Comparison of ENCODE assay signal across 1 cellular context in the genomic region with DNA sequence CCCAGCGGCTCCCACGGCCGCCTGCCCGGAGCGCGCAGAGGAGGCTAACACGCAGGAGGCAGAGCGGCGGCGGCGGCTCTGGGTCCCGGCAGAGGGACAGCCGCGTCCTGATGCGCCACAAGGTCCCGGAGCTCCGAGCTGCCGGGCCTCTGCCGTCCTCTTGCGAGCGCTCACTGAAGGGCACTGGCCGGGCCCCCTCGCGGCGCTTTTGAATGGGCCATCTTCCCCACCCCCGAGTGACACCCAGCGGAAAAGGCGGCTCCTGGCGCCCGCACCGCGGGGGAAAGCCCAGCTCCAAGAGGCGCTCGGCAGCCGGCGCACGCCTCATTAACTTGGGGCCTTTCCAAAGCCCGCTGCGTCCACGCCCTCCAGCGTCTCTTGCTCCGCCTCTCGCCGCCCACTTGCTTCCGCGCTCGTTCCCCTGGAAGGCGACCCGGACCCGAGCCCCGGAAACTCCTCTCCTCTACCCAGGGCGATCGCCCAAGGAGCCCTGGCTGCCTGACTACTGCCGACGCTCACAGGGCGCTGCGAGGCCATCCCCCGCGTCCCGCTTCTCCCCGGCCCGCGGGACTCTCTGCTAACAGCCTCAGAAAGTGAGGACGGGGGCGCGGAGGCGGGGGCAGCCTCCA.
TF ChIP-seq lines count a peak whose summit lies in the region.

Gene PHLDA1 (minus strand): TSS at position 363 of the 629 bp plus-strand sequence.

TF ChIP-seq in HEK293, 187 proteins besides CTCF, POLR2A, EP300 and RAD21 (continued from another document and continues in another):
- TF ChIP-seq, protein P1, sequence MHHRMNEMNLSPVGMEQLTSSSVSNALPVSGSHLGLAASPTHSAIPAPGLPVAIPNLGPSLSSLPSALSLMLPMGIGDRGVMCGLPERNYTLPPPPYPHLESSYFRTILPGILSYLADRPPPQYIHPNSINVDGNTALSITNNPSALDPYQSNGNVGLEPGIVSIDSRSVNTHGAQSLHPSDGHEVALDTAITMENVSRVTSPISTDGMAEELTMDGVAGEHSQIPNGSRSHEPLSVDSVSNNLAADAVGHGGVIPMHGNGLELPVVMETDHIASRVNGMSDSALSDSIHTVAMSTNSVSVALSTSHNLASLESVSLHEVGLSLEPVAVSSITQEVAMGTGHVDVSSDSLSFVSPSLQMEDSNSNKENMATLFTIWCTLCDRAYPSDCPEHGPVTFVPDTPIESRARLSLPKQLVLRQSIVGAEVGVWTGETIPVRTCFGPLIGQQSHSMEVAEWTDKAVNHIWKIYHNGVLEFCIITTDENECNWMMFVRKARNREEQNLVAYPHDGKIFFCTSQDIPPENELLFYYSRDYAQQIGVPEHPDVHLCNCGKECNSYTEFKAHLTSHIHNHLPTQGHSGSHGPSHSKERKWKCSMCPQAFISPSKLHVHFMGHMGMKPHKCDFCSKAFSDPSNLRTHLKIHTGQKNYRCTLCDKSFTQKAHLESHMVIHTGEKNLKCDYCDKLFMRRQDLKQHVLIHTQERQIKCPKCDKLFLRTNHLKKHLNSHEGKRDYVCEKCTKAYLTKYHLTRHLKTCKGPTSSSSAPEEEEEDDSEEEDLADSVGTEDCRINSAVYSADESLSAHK (tag by site-specific recombination; IDR thresholded peaks at IDR 0.05) = peak; percentile 67; the same call in 1 of the 2 replicates
- TF ChIP-seq ZNF324 (tag by site-specific recombination; IDR thresholded peaks at IDR 0.05) (no peak), YY1 (tag by site-specific recombination; IDR thresholded peaks at IDR 0.05) (0 out of 2 replicates have a peak, but pooled peaks have one; percentile 17), MEIS1 (CRISPR knock-in tag; IDR thresholded peaks at IDR 0.05; ENCODE audit: borderline replicate concordance) (0 out of 2 replicates have a peak, but pooled peaks have one; percentile 9), KLF7 (tag by site-specific recombination; IDR thresholded peaks at IDR 0.05; ENCODE audit: borderline replicate concordance) (0 out of 2 replicates have a peak, but pooled peaks have one; percentile 43), ZNF621 (tag by site-specific recombination; IDR thresholded peaks at IDR 0.05) (no peak), ZNF560 (tag by site-specific recombination; IDR thresholded peaks at IDR 0.05; ENCODE audit: borderline replicate concordance) (no peak), ZNF658 (tag by site-specific recombination; IDR thresholded peaks at IDR 0.05) (no peak), ZNF138 (tag by site-specific recombination; IDR thresholded peaks at IDR 0.05; ENCODE audit: borderline replicate concordance) (no peak), OSR2 (tag by site-specific recombination; IDR thresholded peaks at IDR 0.05) (peak; percentile 69; the same call in 1 of the 2 replicates), ZNF302 (tag by site-specific recombination; IDR thresholded peaks at IDR 0.05; ENCODE audit: low read depth) (no peak), ZNF248 (tag by site-specific recombination; IDR thresholded peaks at IDR 0.05) (no peak), ZNF19 (tag by site-specific recombination; IDR thresholded peaks at IDR 0.05; ENCODE audit: low read depth) (no peak), ZNF223 (tag by site-specific recombination; IDR thresholded peaks at IDR 0.05) (no peak), HOXD13 (CRISPR knock-in tag; IDR thresholded peaks at IDR 0.05; ENCODE audit: borderline replicate concordance) (no peak), GLIS2 (tag by site-specific recombination; IDR thresholded peaks at IDR 0.05) (peak; percentile 89), ZNF549 (tag by site-specific recombination; IDR thresholded peaks at IDR 0.05) (0 out of 2 replicates have a peak, but pooled peaks have one; percentile 10), ZNF76 (tag by site-specific recombination; IDR thresholded peaks at IDR 0.05; ENCODE audit: borderline replicate concordance, low read depth) (no peak), TSHZ1 (tag by site-specific recombination; IDR thresholded peaks at IDR 0.05; ENCODE audit: borderline replicate concordance) (no peak), ZNF239 (tag by site-specific recombination; IDR thresholded peaks at IDR 0.05) (no peak), ZFHX2 (tag by site-specific recombination; conservative IDR thresholded peaks at IDR 0.05) (peak; percentile 86), ZNF660 (tag by site-specific recombination; IDR thresholded peaks at IDR 0.05) (peak; percentile 70), ZNF518A (tag by site-specific recombination; conservative IDR thresholded peaks at IDR 0.05; ENCODE audit: low read depth) (0 out of 2 replicates have a peak, but pooled peaks have one; percentile 25), ZFP41 (tag by site-specific recombination; IDR thresholded peaks at IDR 0.05; ENCODE audit: borderline replicate concordance) (no peak), ZSCAN30 (tag by site-specific recombination; IDR thresholded peaks at IDR 0.05) (peak; percentile 74; the same call in 1 of the 2 replicates), ZNF692 (tag by site-specific recombination; IDR thresholded peaks at IDR 0.05) (peak; percentile 72), ZNF558 (tag by site-specific recombination; IDR thresholded peaks at IDR 0.05) (no peak), ZNF449 (tag by site-specific recombination; IDR thresholded peaks at IDR 0.05) (peak; percentile 96), ZNF211 (tag by site-specific recombination; IDR thresholded peaks at IDR 0.05; ENCODE audit: low read depth) (no peak), ZNF146 (tag by site-specific recombination; IDR thresholded peaks at IDR 0.05) (no peak), ZBTB26 (tag by site-specific recombination; optimal IDR thresholded peaks at IDR 0.05) (peak; percentile 88), ZNF785 (tag by site-specific recombination; IDR thresholded peaks at IDR 0.05) (no peak)
- TF ChIP-seq, protein P2, sequence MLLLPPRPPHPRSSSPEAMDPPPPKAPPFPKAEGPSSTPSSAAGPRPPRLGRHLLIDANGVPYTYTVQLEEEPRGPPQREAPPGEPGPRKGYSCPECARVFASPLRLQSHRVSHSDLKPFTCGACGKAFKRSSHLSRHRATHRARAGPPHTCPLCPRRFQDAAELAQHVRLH (tag by site-specific recombination; IDR thresholded peaks at IDR 0.05) = peak; percentile 10; the same call in 1 of the 2 replicates
- TF ChIP-seq, protein P3, sequence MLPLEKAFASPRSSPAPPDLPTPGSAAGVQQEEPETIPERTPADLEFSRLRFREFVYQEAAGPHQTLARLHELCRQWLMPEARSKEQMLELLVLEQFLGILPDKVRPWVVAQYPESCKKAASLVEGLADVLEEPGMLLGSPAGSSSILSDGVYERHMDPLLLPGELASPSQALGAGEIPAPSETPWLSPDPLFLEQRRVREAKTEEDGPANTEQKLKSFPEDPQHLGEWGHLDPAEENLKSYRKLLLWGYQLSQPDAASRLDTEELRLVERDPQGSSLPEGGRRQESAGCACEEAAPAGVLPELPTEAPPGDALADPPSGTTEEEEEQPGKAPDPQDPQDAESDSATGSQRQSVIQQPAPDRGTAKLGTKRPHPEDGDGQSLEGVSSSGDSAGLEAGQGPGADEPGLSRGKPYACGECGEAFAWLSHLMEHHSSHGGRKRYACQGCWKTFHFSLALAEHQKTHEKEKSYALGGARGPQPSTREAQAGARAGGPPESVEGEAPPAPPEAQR (tag by site-specific recombination; IDR thresholded peaks at IDR 0.05) = no peak
- TF ChIP-seq, protein P4, sequence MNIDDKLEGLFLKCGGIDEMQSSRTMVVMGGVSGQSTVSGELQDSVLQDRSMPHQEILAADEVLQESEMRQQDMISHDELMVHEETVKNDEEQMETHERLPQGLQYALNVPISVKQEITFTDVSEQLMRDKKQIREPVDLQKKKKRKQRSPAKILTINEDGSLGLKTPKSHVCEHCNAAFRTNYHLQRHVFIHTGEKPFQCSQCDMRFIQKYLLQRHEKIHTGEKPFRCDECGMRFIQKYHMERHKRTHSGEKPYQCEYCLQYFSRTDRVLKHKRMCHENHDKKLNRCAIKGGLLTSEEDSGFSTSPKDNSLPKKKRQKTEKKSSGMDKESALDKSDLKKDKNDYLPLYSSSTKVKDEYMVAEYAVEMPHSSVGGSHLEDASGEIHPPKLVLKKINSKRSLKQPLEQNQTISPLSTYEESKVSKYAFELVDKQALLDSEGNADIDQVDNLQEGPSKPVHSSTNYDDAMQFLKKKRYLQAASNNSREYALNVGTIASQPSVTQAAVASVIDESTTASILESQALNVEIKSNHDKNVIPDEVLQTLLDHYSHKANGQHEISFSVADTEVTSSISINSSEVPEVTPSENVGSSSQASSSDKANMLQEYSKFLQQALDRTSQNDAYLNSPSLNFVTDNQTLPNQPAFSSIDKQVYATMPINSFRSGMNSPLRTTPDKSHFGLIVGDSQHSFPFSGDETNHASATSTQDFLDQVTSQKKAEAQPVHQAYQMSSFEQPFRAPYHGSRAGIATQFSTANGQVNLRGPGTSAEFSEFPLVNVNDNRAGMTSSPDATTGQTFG (tag by site-specific recombination; IDR thresholded peaks at IDR 0.05; ENCODE audit: borderline replicate concordance) = no peak
